Comparison of ENCODE assay signal across 20 cellular contexts in the genomic region with DNA sequence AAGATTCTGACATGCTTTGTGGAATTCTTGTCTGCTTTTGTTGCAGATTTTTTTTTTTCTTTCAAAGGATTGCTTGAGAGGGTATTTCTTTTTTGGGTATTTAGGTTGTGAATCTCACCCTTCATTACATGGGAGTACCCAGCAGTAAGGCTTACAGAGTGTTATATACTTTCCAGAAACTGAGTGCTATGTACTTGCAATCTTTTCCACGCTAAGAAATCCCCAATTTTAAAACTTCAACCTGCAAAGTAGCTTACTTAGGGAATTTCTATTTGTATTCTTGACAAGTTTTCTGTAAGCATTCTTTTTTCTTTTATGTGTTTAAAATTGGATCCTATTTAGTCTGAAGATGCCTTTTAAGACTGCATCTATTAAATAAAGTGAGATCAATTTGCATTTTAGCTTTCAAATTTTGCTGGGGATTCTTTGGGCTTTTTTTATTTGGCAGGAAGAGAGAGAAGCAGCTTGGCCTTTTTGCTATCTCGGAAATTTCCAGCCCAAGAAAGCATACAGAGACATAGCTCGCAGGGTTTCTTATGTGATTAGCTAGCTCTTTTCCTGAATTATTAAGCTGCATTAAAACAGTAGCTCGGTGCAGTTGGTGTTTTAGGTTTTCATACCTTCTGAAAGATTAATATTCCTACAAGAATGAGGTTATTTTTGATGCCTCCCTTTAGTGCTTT. TPM values are rescaled to one million over a fixed set of nuclear protein-coding genes. Genes with fewer than 3 reads are reported as not detected.
DNase-seq lines count a peak whose midpoint lies in the region; ATAC-seq and TF ChIP-seq lines count a peak whose summit lies in the region.
"Had no signal": no experiment of that assay in that cellular context is flagged by ENCODE, and none has a peak within 500 bp of the region (broad histone marks: within the 10 kb centered on the region; RNA-seq: fewer than 3 reads in every experiment).

No MANE protein-coding gene starts in this region.

- in situ Hi-C loops in mammary epithelial cell (cut with MboI; ENCODE audit: low sequenced_read_pairs in 2 of 2), result no loop called here

- peaks cover 42% of the 10 kb centered on the region for H3K4me1 ChIP-seq in mammary epithelial cell (ENCODE audit: insufficient read depth, low read length)
- H3K4me1 ChIP-seq in tibial nerve, result peaks cover 3 to 19% (median 6%) of the 10 kb centered on the region in 4 donors
- peaks cover 0 to 4% of the 10 kb centered on the region in 2 donors for H3K4me1 ChIP-seq in aorta (ENCODE audit: control insufficient read depth in 1 of 2, insufficient read depth in 2 of 2, low read length in 2 of 2)
- H3K4me1 ChIP-seq: gastrocnemius medialis had no signal

- H3K4me3 ChIP-seq in mammary epithelial cell (replicated peaks in 1 of 3; ENCODE audit: insufficient read depth in 1 of 3, low read depth in 2 of 3, low read length in 3 of 3) (no peak overlapping the region), tibial nerve (no peak overlapping the region), aorta (ENCODE audit: low read length in 2 of 2) (no peak overlapping the region)
- H3K4me3 ChIP-seq: coronary artery, gastrocnemius medialis, lower lobe of right lung, suprapubic skin had no signal

- TF ChIP-seq POLR2A in tibial nerve (IDR thresholded peaks at IDR 0.05), result no peak

- H3K36me3 Mint-ChIP-seq in MCF 10A (ENCODE audit: insufficient read depth, unreplicated experiment), result peaks cover 12% of the 10 kb centered on the region
- H3K36me3 Mint-ChIP-seq in activated CD8-positive, alpha-beta T cell treated with anti-CD3 and anti-CD28 coated beads, Interleukin-2, amount 10 ng/mL, durations not matched to agents 7 days and 5 days (ENCODE audit: low read depth), result peaks cover 68% of the 10 kb centered on the region
- H3K36me3 Mint-ChIP-seq in memory B cell, result peaks cover 32% of the 10 kb centered on the region

- BruUV-seq in MCF 10A (replicated peaks; lab: Mats Ljungman, UMichigan) (no TSS peak), mammary epithelial cell (replicated peaks; lab: Mats Ljungman, UMichigan) (no TSS peak)

- WGBS in mammary epithelial cell (ENCODE audit: low coverage, missing lambda C conversion rate), result 96% methylated on average over 4 of the region's 4 CpGs
- WGBS in tibial nerve, 2 donors, result 56 to 59% methylated on average over 4 of the region's 4 CpGs
- 86 to 89% methylated on average over 4 of the region's 4 CpGs for WGBS in aorta, 2 donors

- H3K27ac Mint-ChIP-seq in MCF 10A (ENCODE audit: low read depth, unreplicated experiment), result peak overlapping the region; percentile 85
- peak overlapping the region; percentile 4 for H3K27ac Mint-ChIP-seq in activated CD8-positive, alpha-beta T cell treated with anti-CD3 and anti-CD28 coated beads, Interleukin-2, amount 10 ng/mL, durations not matched to agents 7 days and 5 days
- peak overlapping the region; percentile 82 for H3K27ac Mint-ChIP-seq in memory B cell

- H3K9me3 Mint-ChIP-seq in MCF 10A (ENCODE audit: unreplicated experiment), result no peaks in the 10 kb centered on the region
- no peaks in the 10 kb centered on the region for H3K9me3 Mint-ChIP-seq in activated CD8-positive, alpha-beta T cell treated with anti-CD3 and anti-CD28 coated beads, Interleukin-2, amount 10 ng/mL, durations not matched to agents 7 days and 5 days (ENCODE audit: insufficient read depth)
- H3K9me3 Mint-ChIP-seq in memory B cell, result no peaks in the 10 kb centered on the region

- dilution Hi-C loops in mammary epithelial cell (cut with HindIII; ENCODE audit: low sequenced_read_pairs), result no loop called here

- intact Hi-C loops in MCF 10A (cut with micrococcal nuclease), result loop anchor here (2.0 kb wide), 1 partner anchor 14 kb away; no protein-coding TSS in a partner anchor
- intact Hi-C loops in mammary epithelial cell (cut with micrococcal nuclease), result no loop called here
- intact Hi-C loops in aorta (cut with DNase I), result no loop called here

- H4K20me1 ChIP-seq in mammary epithelial cell (ENCODE audit: insufficient read depth, low read length), result no peaks in the 10 kb centered on the region

- no peaks in the 10 kb centered on the region for H3K36me3 ChIP-seq in mammary epithelial cell (ENCODE audit: insufficient read depth, low read length)
- H3K36me3 ChIP-seq in tibial nerve, result peaks cover 0 to 6% (median 0%) of the 10 kb centered on the region in 3 donors
- H3K36me3 ChIP-seq in aorta (ENCODE audit: control insufficient read depth in 1 of 2, insufficient read depth in 2 of 2, low read length in 1 of 2), result peaks cover 0 to 3% of the 10 kb centered on the region in 2 donors
- H3K36me3 ChIP-seq: gastrocnemius medialis had no signal

- no peak overlapping the region for H3K9ac ChIP-seq in mammary epithelial cell (ENCODE audit: insufficient read depth, low read length)

- no peak overlapping the region for H2AFZ ChIP-seq in mammary epithelial cell (ENCODE audit: low read depth, low read length)

- no peak for ATAC-seq in activated CD8-positive, alpha-beta T cell treated with anti-CD3 and anti-CD28 coated beads, Interleukin-2, amount 10 ng/mL, durations not matched to agents 7 days and 5 days
- ATAC-seq in memory B cell (ENCODE audit: low read depth) (no peak), aorta (ENCODE audit: low FRiP score) (no peak)
- ATAC-seq: gastrocnemius medialis, lower lobe of right lung, right cardiac atrium had no signal

- H3K27me3 Mint-ChIP-seq in MCF 10A (ENCODE audit: insufficient read depth, unreplicated experiment) (no peaks in the 10 kb centered on the region), memory B cell (no peaks in the 10 kb centered on the region)
- no peaks in the 10 kb centered on the region for H3K27me3 Mint-ChIP-seq in activated CD8-positive, alpha-beta T cell treated with anti-CD3 and anti-CD28 coated beads, Interleukin-2, amount 10 ng/mL, durations not matched to agents 7 days and 5 days (ENCODE audit: low read depth)

- H3K27ac ChIP-seq in mammary epithelial cell (ENCODE audit: insufficient read depth, low read depth, low read length) (no peak overlapping the region), tibial nerve (peak overlapping the region in 3 of 4 donors; percentile 24 to 73 (median 25)), aorta (ENCODE audit: low read depth in 1 of 2, low read length in 2 of 2) (no peak overlapping the region)
- H3K27ac ChIP-seq: coronary artery, gastrocnemius medialis, lower lobe of right lung, suprapubic skin had no signal

- H3K4me1 Mint-ChIP-seq in MCF 10A (ENCODE audit: insufficient read depth, unreplicated experiment) (peaks cover 23% of the 10 kb centered on the region), memory B cell (peaks cover 39% of the 10 kb centered on the region)
- peaks cover 50% of the 10 kb centered on the region for H3K4me1 Mint-ChIP-seq in activated CD8-positive, alpha-beta T cell treated with anti-CD3 and anti-CD28 coated beads, Interleukin-2, amount 10 ng/mL, durations not matched to agents 7 days and 5 days (ENCODE audit: low read depth)

- POLR2A ChIA-PET in MCF 10A (lab: Yijun Ruan, JAX), result interaction anchor here (0.7 to 1.3 kb wide), 3 partner anchors 8 to 14 kb away, joined by 4 to 8 read pairs (median 5); no protein-coding TSS in a partner anchor
- POLR2A ChIA-PET in activated CD8-positive, alpha-beta T cell treated with anti-CD3 and anti-CD28 coated beads, Interleukin-2, amount 10 ng/mL, durations not matched to agents 7 days and 5 days (lab: Charles Lee), result no interaction called here

- TF ChIP-seq CTCF in MCF 10A (IDR thresholded peaks at IDR 0.05; ENCODE audit: unreplicated experiment), result no peak
- no peak for TF ChIP-seq CTCF in mammary epithelial cell (conservative IDR thresholded peaks at IDR 0.05 in 1 of 2, IDR thresholded peaks at IDR 0.05 in 1 of 2; ENCODE audit: extremely low read depth in 1 of 2, insufficient read depth in 1 of 2, low read depth in 1 of 2, low read length in 2 of 2)
- TF ChIP-seq CTCF in tibial nerve (IDR thresholded peaks at IDR 0.05), result no peak

- H3K27me3 ChIP-seq in mammary epithelial cell (ENCODE audit: insufficient read depth, low read length), result no peaks in the 10 kb centered on the region
- no peaks in the 10 kb centered on the region for H3K27me3 ChIP-seq in tibial nerve
- H3K27me3 ChIP-seq in aorta (ENCODE audit: control insufficient read depth in 1 of 2, insufficient read depth in 2 of 2, low read length in 1 of 2), result no peaks in the 10 kb centered on the region
- H3K27me3 ChIP-seq: gastrocnemius medialis, suprapubic skin had no signal

- no peaks in the 10 kb centered on the region for H3K9me3 ChIP-seq in mammary epithelial cell (replicated peaks; ENCODE audit: insufficient read depth, low read length)
- no peaks in the 10 kb centered on the region for H3K9me3 ChIP-seq in tibial nerve
- H3K9me3 ChIP-seq in aorta (ENCODE audit: control insufficient read depth, low read length), result no peaks in the 10 kb centered on the region
- H3K9me3 ChIP-seq: Caco-2, gastrocnemius medialis, lower lobe of right lung, suprapubic skin had no signal

- H3K4me2 ChIP-seq in mammary epithelial cell (ENCODE audit: insufficient read depth, low read depth, low read length), result no peak overlapping the region

- TF ChIP-seq EP300 in tibial nerve (IDR thresholded peaks at IDR 0.05), result no peak

- CTCF ChIA-PET in MCF 10A (lab: Yijun Ruan, JAX), result interaction anchor here (0.5 to 3.4 kb wide), 7 partner anchors 14 to 261 kb away, joined by 3 to 17 read pairs (median 6); no protein-coding TSS in a partner anchor
- CTCF ChIA-PET in mammary epithelial cell (lab: Charles Lee; ENCODE audit: low non-redundant PET), result interaction anchor here (0.6 kb wide), 1 partner anchor 98 kb away, joined by 3 read pairs; the partner anchor contains the start of gene TOMM34
- CTCF ChIA-PET in activated CD8-positive, alpha-beta T cell treated with anti-CD3 and anti-CD28 coated beads, Interleukin-2, amount 10 ng/mL, durations not matched to agents 7 days and 5 days (lab: Charles Lee), result interaction anchor here (0.8 to 24.9 kb wide), 5 partner anchors 8 to 54 kb away, joined by 3 to 489 read pairs (median 5); partner anchors contain the start of gene KCNS1

- H3K79me2 ChIP-seq in mammary epithelial cell (ENCODE audit: insufficient read depth, low read length), result peaks cover 7% of the 10 kb centered on the region

- DNase-seq in MCF 10A (ENCODE audit: unreplicated experiment), result no peak
- DNase-seq in mammary epithelial cell, result no peak
- no peak for DNase-seq in activated CD8-positive, alpha-beta T cell treated with anti-CD3 and anti-CD28 coated beads, Interleukin-2, amount 10 ng/mL, durations not matched to agents 7 days and 5 days
- no peak for DNase-seq in memory B cell (ENCODE audit: low spot score in 2 of 2)
- DNase-seq in tibial nerve (ENCODE audit: low spot score in 2 of 2), result no peak
- no peak for DNase-seq in GM19240 (ENCODE audit: insufficient read length, low spot score)
- no peak for DNase-seq in NCI-H2107 (lab: John Stamatoyannopoulos, UW)
- no peak for DNase-seq in aorta
- DNase-seq: activated CD4-positive, CD25-positive, alpha-beta regulatory T cell; amygdala; Caco-2; gastrocnemius medialis; IMR-90; lower lobe of right lung; NCI-H2171 treated with DMSO at 0.1 percent for 48 hours; right cardiac atrium had no signal

- H3K4me3 Mint-ChIP-seq in MCF 10A (ENCODE audit: unreplicated experiment), result no peak overlapping the region
- no peak overlapping the region for H3K4me3 Mint-ChIP-seq in activated CD8-positive, alpha-beta T cell treated with anti-CD3 and anti-CD28 coated beads, Interleukin-2, amount 10 ng/mL, durations not matched to agents 7 days and 5 days
- H3K4me3 Mint-ChIP-seq in memory B cell, result no peak overlapping the region

RNA-seq across cellular contexts. Expression of gene KCNS1, which starts 42.6 kb away (rescaled TPM):
- total RNA-seq in MCF 10A (2022), result not detected in 2 replicates
- under 1 TPM; 0.26 to 0.33 TPM for total RNA-seq in mammary epithelial cell
- polyA plus RNA-seq in mammary epithelial cell, result 0.32 TPM
- polyA minus RNA-seq in mammary epithelial cell, result 0.62 TPM
- total RNA-seq in activated CD8-positive, alpha-beta T cell treated with anti-CD3 and anti-CD28 coated beads, Interleukin-2, amount 10 ng/mL, durations not matched to agents 7 days and 5 days, result under 1 TPM; 0.05 to 0.11 TPM
- under 1 TPM in 2 of 4 donors, not detected in 2; 0.21 to 0.22 TPM for total RNA-seq in tibial nerve
- total RNA-seq in aorta, result not detected
- polyA plus RNA-seq in aorta, result not detected
- total RNA-seq: gastrocnemius medialis had no signal
- polyA plus RNA-seq: neural cell had no signal

RNA-seq across cellular contexts. Expression of gene WFDC5, which starts 56.7 kb away (rescaled TPM):
- total RNA-seq in MCF 10A (2022) (not detected in 2 replicates), mammary epithelial cell (under 1 TPM; 0.33 to 0.49 TPM), tibial nerve (not detected), aorta (not detected)
- polyA plus RNA-seq in mammary epithelial cell (0.41 TPM), aorta (not detected)
- not detected for polyA minus RNA-seq in mammary epithelial cell
- not detected for total RNA-seq in activated CD8-positive, alpha-beta T cell treated with anti-CD3 and anti-CD28 coated beads, Interleukin-2, amount 10 ng/mL, durations not matched to agents 7 days and 5 days
- total RNA-seq: Caco-2; gastrocnemius medialis; IMR-90; right cardiac atrium; T-helper 1 cell treated with Interleukin-12 subunit alpha and Interleukin-12 subunit beta and Interleukin-4 antibody, amounts not matched to agents 30 ng/mL and 1 ng/mL, for 36 hours had no signal
- polyA plus RNA-seq: IMR-90, neural cell, right cardiac atrium had no signal

Comparison
In these comparisons a context has a peak if more than half of its experiments do, and no peak if none do; other contexts are left out.
1. H3K27ac Mint-ChIP-seq: peak in every context shown above with its lines; median percentile 85 in MCF 10A; 82 in memory B cell; 4 in activated CD8-positive, alpha-beta T cell treated with anti-CD3 and anti-CD28 coated beads, Interleukin-2, amount 10 ng/mL, durations not matched to agents 7 days and 5 days.
2. H3K27ac ChIP-seq: peak in tibial nerve (3 of 4); none in mammary epithelial cell (single experiment) and aorta (0 of 2).